9 cellular contexts compared by ENCODE assay signal in the genomic region with DNA sequence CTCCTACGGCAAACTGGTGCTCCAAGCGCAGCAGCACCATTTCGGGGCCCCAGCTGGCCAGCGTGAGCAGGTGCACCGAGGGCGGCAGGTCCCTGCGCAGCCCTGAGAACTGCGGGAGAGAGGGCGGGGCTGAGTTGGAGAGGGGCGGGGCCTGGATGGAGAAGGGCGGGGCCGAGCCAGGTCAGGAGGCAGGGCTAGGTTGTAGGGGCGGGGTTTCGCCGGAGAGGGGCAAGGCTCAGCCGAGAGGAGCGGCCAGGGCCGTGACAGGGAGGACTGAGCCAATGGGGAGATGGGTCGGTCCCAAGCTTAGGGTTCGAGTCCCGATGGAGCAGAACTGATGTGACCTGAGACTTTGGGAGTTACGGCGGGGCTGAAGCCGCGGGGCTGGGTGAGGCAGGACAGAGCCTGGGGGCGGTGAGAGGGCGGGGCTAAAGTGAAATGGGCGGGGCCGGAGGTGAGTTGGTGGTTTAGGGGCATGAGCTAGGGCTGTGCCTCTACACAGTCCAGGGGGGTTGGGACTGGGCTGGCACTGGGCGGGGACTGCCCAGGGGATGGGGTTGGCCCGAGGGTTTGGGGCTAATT. TPM values are rescaled to one million over a fixed set of nuclear protein-coding genes. Genes with fewer than 3 reads are reported as not detected.
DNase-seq lines count a peak whose midpoint lies in the region; ATAC-seq and TF ChIP-seq lines count a peak whose summit lies in the region.
"Had no signal": no experiment of that assay in that cellular context is flagged by ENCODE, and none has a peak within 500 bp of the region (broad histone marks: within the 10 kb centered on the region; RNA-seq: fewer than 3 reads in every experiment).

No MANE protein-coding gene starts in this region.

- no peaks in the 10 kb centered on the region for H3K36me3 ChIP-seq in osteoblast (ENCODE audit: insufficient read depth, low read length)
- H3K36me3 ChIP-seq: cardiac muscle cell had no signal

- no peaks in the 10 kb centered on the region for H3K27me3 ChIP-seq in osteoblast (ENCODE audit: insufficient read depth, low read length)
- H3K27me3 ChIP-seq: cardiac muscle cell had no signal

- H4K20me1 ChIP-seq in osteoblast (ENCODE audit: insufficient read depth, low read length) = no peaks in the 10 kb centered on the region

- no peaks in the 10 kb centered on the region for H3K79me2 ChIP-seq in osteoblast (ENCODE audit: insufficient read depth, low read length)

- no peak overlapping the region for H2AFZ ChIP-seq in osteoblast (ENCODE audit: low read length)

- peak overlapping the region; percentile 56 for H3K4me3 ChIP-seq in osteoblast (ENCODE audit: insufficient read depth, low read length)
- H3K4me3 ChIP-seq: cardiac muscle cell had no signal

- DNase-seq in GM03348 (ENCODE audit: low spot score) (peak; percentile 84), NCI-H774 (lab: John Stamatoyannopoulos, UW) (peak; percentile 56), osteoblast (ENCODE audit: insufficient read length, low spot score, missing footprints) (peak; percentile 92), SKM-1 (lab: John Stamatoyannopoulos, UW; ENCODE audit: unreplicated experiment) (no peak), islet precursor cell (no peak), GDM1 (lab: John Stamatoyannopoulos, UW) (no peak)

- H3K27ac ChIP-seq in osteoblast (ENCODE audit: low read depth, low read length) = no peak overlapping the region
- H3K27ac ChIP-seq: cardiac muscle cell had no signal

- no peak for TF ChIP-seq CTCF in osteoblast (IDR thresholded peaks at IDR 0.05; ENCODE audit: extremely low read depth, low read depth, low read length)

- H3K4me2 ChIP-seq in osteoblast (ENCODE audit: insufficient read depth, low read length) = peak overlapping the region; percentile 67

- no peaks in the 10 kb centered on the region for H3K9me3 ChIP-seq in osteoblast (ENCODE audit: low read depth, low read length)

- H3K4me1 ChIP-seq in osteoblast (ENCODE audit: insufficient read depth, low read length) = no peaks in the 10 kb centered on the region

- ATAC-seq in esophagus mucosa (peak; percentile 79), HG03521 (IDR thresholded peaks at IDR 0.05; ENCODE audit: unreplicated experiment) (no peak)

RNA-seq across cellular contexts. Expression of a gene that starts 19.0 kb away (rescaled TPM):
- 29.0 TPM for total RNA-seq in esophagus mucosa
- total RNA-seq in osteoblast = 35.8 and 43.0 TPM in 2 replicates

RNA-seq across cellular contexts. Expression of a gene that starts 19.0 kb away (rescaled TPM):
- 4.0 TPM for total RNA-seq in esophagus mucosa
- total RNA-seq in osteoblast = 5.0 and 8.0 TPM in 2 replicates

RNA-seq across cellular contexts. Expression of a gene that starts 34.1 kb away (rescaled TPM):
- total RNA-seq in esophagus mucosa (34.1 TPM), osteoblast (50.4 and 52.5 TPM in 2 replicates)

RNA-seq across cellular contexts. Expression of a gene that starts 36.9 kb away (rescaled TPM):
- 14.7 TPM for total RNA-seq in esophagus mucosa
- total RNA-seq in osteoblast = 16.5 and 16.6 TPM in 2 replicates

RNA-seq across cellular contexts. Expression of a gene that starts 37.0 kb away (rescaled TPM):
- total RNA-seq in esophagus mucosa = 5.2 TPM
- total RNA-seq in osteoblast = 8.7 and 10.6 TPM in 2 replicates

Comparison
In these comparisons a context has a peak if more than half of its experiments do, and no peak if none do; other contexts are left out.
1. DNase-seq: peak in GM03348 (single experiment), NCI-H774 (single experiment) and osteoblast (single experiment); none in SKM-1 (single experiment), islet precursor cell (single experiment) and GDM1 (single experiment).